ENCODE assay signal across 29 cellular contexts in the genomic region with DNA sequence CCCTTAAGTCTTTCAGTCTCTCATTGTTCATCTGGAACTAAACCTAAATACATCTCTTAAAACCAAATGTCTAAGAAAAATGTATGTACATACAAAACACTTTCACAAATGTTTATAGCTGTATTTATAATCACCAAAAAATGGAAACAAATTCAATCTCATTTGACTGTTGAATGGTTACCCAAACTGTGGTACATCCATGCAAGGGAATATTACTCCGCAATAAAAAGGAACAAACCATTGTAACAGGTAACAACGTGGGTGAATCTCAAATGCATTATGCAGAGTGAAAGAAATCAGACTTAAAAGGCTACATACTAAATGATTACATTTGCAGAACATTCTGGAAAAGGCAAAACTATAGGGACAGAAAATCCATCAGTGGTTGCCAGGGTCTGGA.
"Had no signal": no experiment of that assay in that cellular context is flagged by ENCODE, and none has a peak within 500 bp of the region (broad histone marks: within the 10 kb centered on the region; RNA-seq: fewer than 3 reads in every experiment).

No MANE protein-coding gene starts in this region.

- DNase-seq: stimulated activated CD4-positive, alpha-beta T cell treated with anti-CD3 and anti-CD28 coated beads, Interleukin-2, amount 100 ng/mL, for 48 hours; stimulated activated CD4-positive, alpha-beta T cell treated with anti-CD3 and anti-CD28 coated beads, Interleukin-4, amount 100 ng/mL, for 1 hour; stimulated activated CD4-positive, alpha-beta T cell treated with anti-CD3 and anti-CD28 coated beads, Interleukin-4, amount 100 ng/mL, for 24 hours; stimulated activated CD4-positive, alpha-beta T cell treated with anti-CD3 and anti-CD28 coated beads, Interleukin-4, amount 100 ng/mL, for 4 hours; stimulated activated CD8-positive, alpha-beta memory T cell treated with anti-CD3 and anti-CD28 coated beads, Interleukin-4, amount 100 ng/mL, for 48 hours; stimulated activated naive B cell treated with anti-CD40 and anti-IgM and Interleukin-4, amounts not matched to agents 10 μg/mL and 1 μg/mL and 100 μg/mL, for 72 hours; stimulated activated naive CD4-positive, alpha-beta T cell; stimulated activated naive CD4-positive, alpha-beta T cell treated with Interleukin-2 at 50 U/mL for 16 hours; stimulated activated naive CD8-positive, alpha-beta T cell treated with anti-CD3 and anti-CD28 coated beads, Interleukin-15, amount 100 ng/mL, for 72 hours; stimulated activated naive CD8-positive, alpha-beta T cell treated with anti-CD3 and anti-CD28 coated beads, Interleukin-15, Interleukin-2, amounts not matched to agents 100 U/mL and 50 U/mL, for 24 hours; stomach; substantia nigra; testis; thyroid gland; tibial artery; transverse colon; trophoblast cell; upper lobe of left lung; upper lobe of right lung; uterus had no signal

- H3K27ac Mint-ChIP-seq: stimulated activated effector memory CD8-positive, alpha-beta T cell treated with anti-CD3 and anti-CD28 coated beads, Interleukin-12 subunit alpha, Interleukin-12 subunit beta, amount 100 ng/mL, for 72 hours; stimulated activated memory B cell treated with anti-CD40 and anti-IgM and Interleukin-4, amounts not matched to agents 10 μg/mL and 1 μg/mL and 100 μg/mL, for 72 hours; stimulated activated naive B cell treated with anti-CD40 and anti-IgM and Interleukin-4, amounts not matched to agents 10 μg/mL and 1 μg/mL and 100 μg/mL, for 72 hours; stimulated activated naive CD8-positive, alpha-beta T cell treated with anti-CD3 and anti-CD28 coated beads, Interleukin-15, amount 100 ng/mL, for 72 hours; stimulated activated naive CD8-positive, alpha-beta T cell treated with anti-CD3 and anti-CD28 coated beads, Interleukin-15, Interleukin-2, amounts not matched to agents 100 ng/mL and 50 ng/mL, for 24 hours; type B pancreatic cell had no signal

- H3K4me1 ChIP-seq: stomach, suprapubic skin, thyroid gland, upper lobe of right lung, uterus, vagina had no signal

- H3K27ac ChIP-seq: stomach, suprapubic skin, testis, thoracic aorta, thyroid gland, tibial artery, tibial nerve, transverse colon, upper lobe of left lung, upper lobe of right lung, uterus, vagina had no signal

- H3K9me3 ChIP-seq: stomach, suprapubic skin, testis, thoracic aorta, thyroid gland, tibial artery, tibial nerve, transverse colon, upper lobe of left lung, upper lobe of right lung, uterus, vagina had no signal

- ATAC-seq: stimulated activated effector memory CD8-positive, alpha-beta T cell treated with anti-CD3 and anti-CD28 coated beads, Interleukin-12 subunit alpha, Interleukin-12 subunit beta, amount 100 ng/mL, for 72 hours; stimulated activated memory B cell treated with anti-CD40 and anti-IgM and Interleukin-4, amounts not matched to agents 10 μg/mL and 1 μg/mL and 100 μg/mL, for 72 hours; stimulated activated naive B cell treated with anti-CD40 and anti-IgM and Interleukin-4, amounts not matched to agents 10 μg/mL and 1 μg/mL and 100 μg/mL, for 72 hours; stimulated activated naive CD8-positive, alpha-beta T cell treated with anti-CD3 and anti-CD28 coated beads, Interleukin-15, amount 100 ng/mL, for 72 hours; stimulated activated naive CD8-positive, alpha-beta T cell treated with anti-CD3 and anti-CD28 coated beads, Interleukin-15, Interleukin-2, amounts not matched to agents 100 U/mL and 50 U/mL, for 24 hours; upper lobe of right lung had no signal

- H3K36me3 Mint-ChIP-seq: stimulated activated effector memory CD8-positive, alpha-beta T cell treated with anti-CD3 and anti-CD28 coated beads, Interleukin-12 subunit alpha, Interleukin-12 subunit beta, amount 100 ng/mL, for 72 hours; stimulated activated memory B cell treated with anti-CD40 and anti-IgM and Interleukin-4, amounts not matched to agents 10 μg/mL and 1 μg/mL and 100 μg/mL, for 72 hours; type B pancreatic cell had no signal

- H3K4me1 Mint-ChIP-seq: stimulated activated memory B cell treated with anti-CD40 and anti-IgM and Interleukin-4, amounts not matched to agents 10 μg/mL and 1 μg/mL and 100 μg/mL, for 72 hours had no signal

- H3K27me3 Mint-ChIP-seq: stimulated activated memory B cell treated with anti-CD40 and anti-IgM and Interleukin-4, amounts not matched to agents 10 μg/mL and 1 μg/mL and 100 μg/mL, for 72 hours; stimulated activated naive B cell treated with anti-CD40 and anti-IgM and Interleukin-4, amounts not matched to agents 10 μg/mL and 1 μg/mL and 100 μg/mL, for 72 hours; stimulated activated naive CD8-positive, alpha-beta T cell treated with anti-CD3 and anti-CD28 coated beads, Interleukin-15, amount 100 ng/mL, for 72 hours; stimulated activated naive CD8-positive, alpha-beta T cell treated with anti-CD3 and anti-CD28 coated beads, Interleukin-15, Interleukin-2, amounts not matched to agents 100 ng/mL and 50 ng/mL, for 24 hours had no signal

- H3K9me3 Mint-ChIP-seq: stimulated activated effector memory CD8-positive, alpha-beta T cell treated with anti-CD3 and anti-CD28 coated beads, Interleukin-12 subunit alpha, Interleukin-12 subunit beta, amount 100 ng/mL, for 72 hours; stimulated activated naive B cell treated with anti-CD40 and anti-IgM and Interleukin-4, amounts not matched to agents 10 μg/mL and 1 μg/mL and 100 μg/mL, for 72 hours; stimulated activated naive CD8-positive, alpha-beta T cell treated with anti-CD3 and anti-CD28 coated beads, Interleukin-15, amount 100 ng/mL, for 72 hours; stimulated activated naive CD8-positive, alpha-beta T cell treated with anti-CD3 and anti-CD28 coated beads, Interleukin-15, Interleukin-2, amounts not matched to agents 100 ng/mL and 50 ng/mL, for 24 hours; type B pancreatic cell had no signal

- H3K4me3 Mint-ChIP-seq: stimulated activated effector memory CD8-positive, alpha-beta T cell treated with anti-CD3 and anti-CD28 coated beads, Interleukin-12 subunit alpha, Interleukin-12 subunit beta, amount 100 ng/mL, for 72 hours; stimulated activated memory B cell treated with anti-CD40 and anti-IgM and Interleukin-4, amounts not matched to agents 10 μg/mL and 1 μg/mL and 100 μg/mL, for 72 hours; stimulated activated naive B cell treated with anti-CD40 and anti-IgM and Interleukin-4, amounts not matched to agents 10 μg/mL and 1 μg/mL and 100 μg/mL, for 72 hours; stimulated activated naive CD8-positive, alpha-beta T cell treated with anti-CD3 and anti-CD28 coated beads, Interleukin-15, amount 100 ng/mL, for 72 hours; stimulated activated naive CD8-positive, alpha-beta T cell treated with anti-CD3 and anti-CD28 coated beads, Interleukin-15, Interleukin-2, amounts not matched to agents 100 ng/mL and 50 ng/mL, for 24 hours; type B pancreatic cell had no signal

- H3K27me3 ChIP-seq: stomach, suprapubic skin, testis, thyroid gland, tibial artery, tibial nerve, transverse colon, upper lobe of left lung, upper lobe of right lung, uterus, vagina had no signal

- FAIRE-seq: urothelium cell line had no signal

- H3K4me3 ChIP-seq: stomach, suprapubic skin, testis, thoracic aorta, thyroid gland, tibial artery, tibial nerve, transverse colon, upper lobe of left lung, upper lobe of right lung, uterus, vagina had no signal

- H3K36me3 ChIP-seq: stomach, suprapubic skin, thoracic aorta, thyroid gland, tibial artery, tibial nerve, transverse colon, upper lobe of left lung, upper lobe of right lung, uterus, vagina had no signal
